In genomic region chr14:104644656-104645055, GRCh38 we compare ENCODE assay signal across 19 cellular contexts. TPM values are rescaled to one million over a fixed set of nuclear protein-coding genes. Genes with fewer than 3 reads are reported as not detected.
DNase-seq lines count a peak whose midpoint lies in the region; ATAC-seq and TF ChIP-seq lines count a peak whose summit lies in the region.
"Had no signal": no experiment of that assay in that cellular context is flagged by ENCODE, and none has a peak within 500 bp of the region (broad histone marks: within the 10 kb centered on the region; RNA-seq: fewer than 3 reads in every experiment).

No MANE protein-coding gene starts in this region.

- H3K27ac ChIP-seq in endodermal cell (ENCODE audit: low read depth, low read length) (no peak overlapping the region), neural cell (ENCODE audit: low read length) (peak overlapping the region; percentile 49), PC-3 (ENCODE audit: low read length) (no peak overlapping the region), stomach (no peak overlapping the region)
- H3K27ac ChIP-seq: 22Rv1, A549, GM23248 had no signal

- H3K27me3 ChIP-seq in endodermal cell (ENCODE audit: control insufficient read depth, insufficient read depth, low read length, poor library complexity, severe bottlenecking) (no peaks in the 10 kb centered on the region), neural cell (ENCODE audit: insufficient read depth, low read depth, low read length) (no peaks in the 10 kb centered on the region), PC-3 (ENCODE audit: low read length) (0 out of 2 replicates have a peak, but pooled peaks cover 4% of the 10 kb centered on the region), stomach (peaks cover 0 to 30% (median 8%) of the 10 kb centered on the region in 3 donors)

- CTCF ChIA-PET in PC-3 (lab: Charles Lee): interaction anchor here (0.6 kb wide), 1 partner anchor 19 kb away, joined by 3 read pairs; no protein-coding TSS in a partner anchor

- H3K27ac Mint-ChIP-seq in endodermal cell: peak overlapping the region; percentile 69
- H3K27ac Mint-ChIP-seq: CD8-positive, alpha-beta T cell had no signal

- intact Hi-C loops in PC-3 (cut with micrococcal nuclease) (loop anchor here (10.0 kb wide), 2 partner anchors 510 to 570 kb away; partner anchors contain the start of gene KIF26A), stomach (cut with DNase I; ENCODE audit: low total_unique reads) (loop anchor here (10.0 kb wide), 1 partner anchor 510 kb away; the partner anchor contains the start of gene KIF26A)

- ATAC-seq in PC-3: no peak
- no peak for ATAC-seq in GM19467 (IDR thresholded peaks at IDR 0.05; ENCODE audit: unreplicated experiment)
- ATAC-seq: A549; CD8-positive, alpha-beta T cell; GM12878 had no signal

- H3K9me3 ChIP-seq in endodermal cell (ENCODE audit: control insufficient read depth, low read length): peaks cover 23% of the 10 kb centered on the region
- H3K9me3 ChIP-seq in neural cell (ENCODE audit: low read length): peaks cover 2% of the 10 kb centered on the region
- H3K9me3 ChIP-seq in PC-3 (ENCODE audit: low read length): no peaks in the 10 kb centered on the region
- peaks cover 0 to 9% (median 6%) of the 10 kb centered on the region in 4 donors for H3K9me3 ChIP-seq in stomach
- H3K9me3 ChIP-seq: HAP-1 had no signal

- no peaks in the 10 kb centered on the region for H3K79me2 ChIP-seq in neural cell (replicated peaks; ENCODE audit: insufficient read depth, low read length)
- no peaks in the 10 kb centered on the region for H3K79me2 ChIP-seq in PC-3 (ENCODE audit: low read length)

- no peak overlapping the region for H3K4me3 Mint-ChIP-seq in endodermal cell
- H3K4me3 Mint-ChIP-seq: CD8-positive, alpha-beta T cell had no signal

- WGBS in endodermal cell (ENCODE audit: insufficient coverage in 1 of 2, insufficient read length in 1 of 2), 2 experiments: 69 to 86% methylated on average over 3 of the region's 4 CpGs
- 75 to 90% (median 79%) methylated on average over 4 of the region's 4 CpGs for WGBS in stomach, 5 donors

- no peak for TF ChIP-seq POLR2A in stomach (IDR thresholded peaks at IDR 0.05)

- TF ChIP-seq EP300 in neural cell (conservative IDR thresholded peaks at IDR 0.05; ENCODE audit: poor library complexity, severe bottlenecking) (no peak), stomach (IDR thresholded peaks at IDR 0.05) (no peak)

- H2AFZ ChIP-seq in neural cell (ENCODE audit: low read depth, low read length): no peak overlapping the region
- no peak overlapping the region for H2AFZ ChIP-seq in PC-3 (ENCODE audit: low read length)
- H2AFZ ChIP-seq: GM23248 had no signal

- H3K9me3 Mint-ChIP-seq in endodermal cell: peaks cover 28% of the 10 kb centered on the region

- TF ChIP-seq RAD21 in neural cell (conservative IDR thresholded peaks at IDR 0.05): no peak

- H3K36me3 ChIP-seq in endodermal cell (ENCODE audit: control insufficient read depth, insufficient read depth, low read length) (no peaks in the 10 kb centered on the region), neural cell (ENCODE audit: insufficient read depth, low read length) (no peaks in the 10 kb centered on the region), PC-3 (ENCODE audit: low read depth, low read length) (no peaks in the 10 kb centered on the region), stomach (no peaks in the 10 kb centered on the region)
- H3K36me3 ChIP-seq: HAP-1 had no signal

- H3K4me2 ChIP-seq in neural cell (ENCODE audit: low read length) (no peak overlapping the region), PC-3 (ENCODE audit: low read length) (no peak overlapping the region)
- H3K4me2 ChIP-seq: A549 had no signal

- no peaks in the 10 kb centered on the region for H3K4me1 ChIP-seq in endodermal cell (ENCODE audit: control insufficient read depth, insufficient read depth, low read length)
- no peaks in the 10 kb centered on the region for H3K4me1 ChIP-seq in PC-3 (ENCODE audit: insufficient read depth, low read length)
- peaks cover 0 to 7% (median 6%) of the 10 kb centered on the region in 4 donors for H3K4me1 ChIP-seq in stomach

- BruUV-seq in PC-3 (replicated peaks; lab: Mats Ljungman, UMichigan): no TSS peak

- no peak overlapping the region for H3K4me3 ChIP-seq in endodermal cell (ENCODE audit: low read length)
- H3K4me3 ChIP-seq in neural cell (ENCODE audit: low read length): no peak overlapping the region
- no peak overlapping the region for H3K4me3 ChIP-seq in PC-3 (ENCODE audit: low read length)
- no peak overlapping the region for H3K4me3 ChIP-seq in stomach
- H3K4me3 ChIP-seq: A549, GM12878, GM23248, HAP-1 had no signal

- peaks cover 17% of the 10 kb centered on the region for H3K4me1 Mint-ChIP-seq in endodermal cell

- TF ChIP-seq CTCF in endodermal cell (conservative IDR thresholded peaks at IDR 0.05) (no peak), neural cell (IDR thresholded peaks at IDR 0.05; ENCODE audit: poor library complexity, severe bottlenecking) (no peak), PC-3 (conservative IDR thresholded peaks at IDR 0.05; ENCODE audit: low read depth, low read length) (no peak), stomach (IDR thresholded peaks at IDR 0.05) (no peak)

- H4K20me1 ChIP-seq in neural cell (ENCODE audit: insufficient read depth) (no peaks in the 10 kb centered on the region), PC-3 (ENCODE audit: low read length) (no peaks in the 10 kb centered on the region)

- peaks cover 10% of the 10 kb centered on the region for H3K36me3 Mint-ChIP-seq in endodermal cell (ENCODE audit: low read depth)
- H3K36me3 Mint-ChIP-seq: CD8-positive, alpha-beta T cell had no signal

- no peaks in the 10 kb centered on the region for H3F3A ChIP-seq in neural cell (ENCODE audit: insufficient read depth, low read length, poor library complexity, severe bottlenecking)
- no peaks in the 10 kb centered on the region for H3F3A ChIP-seq in PC-3 (ENCODE audit: low read length, unreplicated experiment)

- peaks cover 4% of the 10 kb centered on the region for H3K27me3 Mint-ChIP-seq in endodermal cell (ENCODE audit: insufficient read depth)

- POLR2A ChIA-PET in PC-3 (lab: Charles Lee; ENCODE audit: unreplicated experiment): no interaction called here

- H3K9ac ChIP-seq in endodermal cell (ENCODE audit: extremely low read depth, low read length, poor library complexity, severe bottlenecking): no peak overlapping the region
- no peak overlapping the region for H3K9ac ChIP-seq in neural cell (ENCODE audit: low read length)
- H3K9ac ChIP-seq in PC-3 (ENCODE audit: low read length): no peak overlapping the region
- H3K9ac ChIP-seq: GM23248 had no signal

- H3K9me2 ChIP-seq in neural cell (ENCODE audit: insufficient read depth, low read length) (no peaks in the 10 kb centered on the region), PC-3 (replicated peaks; ENCODE audit: low read length) (no peaks in the 10 kb centered on the region)

- peak; percentile 47 for DNase-seq in NCI-H2227 (lab: John Stamatoyannopoulos, UW; ENCODE audit: unreplicated experiment)
- DNase-seq in NCI-H2227 treated with DMSO at 0.1 percent for 48 hours (lab: John Stamatoyannopoulos, UW): no peak
- DNase-seq in endodermal cell: peak; percentile 81
- no peak for DNase-seq in PC-3
- no peak for DNase-seq in stomach
- DNase-seq: AML-193; Calu3; CD8-positive, alpha-beta T cell; DMS79 treated with DMSO at 0.1 percent for 48 hours; GF-D8; GM23248; IMR-90 had no signal

TF ChIP-seq in neural cell, 6 proteins besides CTCF, POLR2A, EP300 and RAD21:
- TF ChIP-seq REST (IDR thresholded peaks at IDR 0.05; ENCODE audit: borderline replicate concordance): peak; percentile 22
- no peak for TF ChIP-seq POLR2AphosphoS5 (IDR thresholded peaks at IDR 0.05)

RNA-seq across cellular contexts. Expression of gene TMEM179, which starts 40.1 kb away (rescaled TPM):
- total RNA-seq in endodermal cell: 10 to 100 TPM in 1 of 2 donors, 1 to 10 TPM in 1; 8.2 to 15.7 TPM
- 4.0 TPM for polyA plus RNA-seq in endodermal cell (2013, experiment 1 of 2)
- polyA plus RNA-seq in endodermal cell (2013, experiment 2 of 2): 4.0 TPM
- 20.3 and 27.5 TPM in 2 replicates for polyA plus RNA-seq in neural cell
- 8.2 and 9.5 TPM in 2 replicates for polyA minus RNA-seq in neural cell
- not detected in 2 replicates for total RNA-seq in PC-3 (2014; rRNA removed)
- 1 to 10 TPM in 1 of 5 donors, under 1 TPM in 2, not detected in 2; 0.58 to 4.6 (median 0.92) TPM for total RNA-seq in stomach
- polyA plus RNA-seq in stomach: 1 to 10 TPM in 1 of 3 donors, under 1 TPM in 1, not detected in 1; 0.87 to 1.4 TPM
- total RNA-seq: Calu3; CD8-positive, alpha-beta T cell; GM12878; GM23248; H4; IMR-90 had no signal
- polyA plus RNA-seq: GM12878, GM23248, IMR-90 had no signal

RNA-seq across cellular contexts. Expression of gene INF2, which starts 44.8 kb away (rescaled TPM):
- 100 to 1,000 TPM in 1 of 2 donors, 10 to 100 TPM in 1; 99.7 to 114 TPM for total RNA-seq in endodermal cell
- polyA plus RNA-seq in endodermal cell (2013, experiment 1 of 2): 35.2 TPM
- polyA plus RNA-seq in endodermal cell (2013, experiment 2 of 2): 35.8 TPM
- polyA plus RNA-seq in neural cell: 0.02 and 0.08 TPM in 2 replicates
- polyA minus RNA-seq in neural cell: not detected in 2 replicates
- 132 and 161 TPM in 2 replicates for total RNA-seq in PC-3 (2014; rRNA removed)
- total RNA-seq in stomach: 100 to 1,000 TPM in 4 of 5 donors, 10 to 100 TPM in 1; 45.9 to 385 (median 184) TPM
- 100 to 1,000 TPM in 1 of 3 donors, 10 to 100 TPM in 2; 74.7 to 113 (median 90.3) TPM for polyA plus RNA-seq in stomach

Comparison
In these comparisons a context has a peak if more than half of its experiments do, and no peak if none do; other contexts are left out.
1. DNase-seq: peak in NCI-H2227 (single experiment) and endodermal cell (single experiment); none in NCI-H2227 treated with DMSO at 0.1 percent for 48 hours (single experiment), PC-3 (single experiment) and stomach (single experiment).